Comparison of ENCODE assay signal across 13 cellular contexts in genomic region chr5:139212484-139212883, GRCh38.
"Had no signal": no experiment of that assay in that cellular context is flagged by ENCODE, and none has a peak within 500 bp of the region (broad histone marks: within the 10 kb centered on the region; RNA-seq: fewer than 3 reads in every experiment).

No MANE protein-coding gene starts in this region.

- H3K36me3 Mint-ChIP-seq: immature natural killer cell had no signal

- H3K27me3 Mint-ChIP-seq: naive thymus-derived CD4-positive, alpha-beta T cell had no signal

- H3K4me3 ChIP-seq: dorsolateral prefrontal cortex, gastroesophageal sphincter, prostate gland had no signal

- H3K4me3 Mint-ChIP-seq: immature natural killer cell; naive thymus-derived CD4-positive, alpha-beta T cell; nephron progenitor cell had no signal

- ATAC-seq: gastroesophageal sphincter; naive thymus-derived CD4-positive, alpha-beta T cell; sciatic nerve had no signal

- H3K27ac Mint-ChIP-seq: immature natural killer cell; naive thymus-derived CD4-positive, alpha-beta T cell; nephron progenitor cell had no signal

- H3K4me1 Mint-ChIP-seq: immature natural killer cell had no signal

- DNase-seq: cortex of kidney; dorsolateral prefrontal cortex; effector CD8-positive, alpha-beta T cell; glutamatergic neuron; immature natural killer cell; mammary epithelial cell; naive thymus-derived CD4-positive, alpha-beta T cell; nephron progenitor cell; stimulated activated naive CD4-positive, alpha-beta T cell treated with Interleukin-2 at 50 U/mL for 16 hours; trophoblast cell had no signal
